ENCODE assay signal across 22 cellular contexts in the genomic region with DNA sequence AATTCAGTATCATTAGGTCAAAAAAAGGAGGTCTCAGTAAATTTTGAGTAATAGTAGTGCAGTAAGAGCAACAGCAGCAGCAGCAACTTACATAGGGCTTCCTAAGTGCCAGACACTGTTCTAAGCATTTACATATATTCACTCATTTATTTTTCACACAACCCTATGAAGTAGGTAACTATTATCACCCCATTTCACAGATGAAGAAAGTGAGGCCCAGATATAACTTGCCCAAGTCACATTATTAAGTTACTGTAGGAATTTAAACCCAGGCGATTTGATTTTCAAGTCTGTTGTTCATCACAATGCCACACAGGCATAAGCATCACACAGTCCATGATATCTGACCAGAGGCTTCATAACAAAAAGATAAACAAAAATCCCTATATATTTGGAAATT.
DNase-seq lines count a peak whose midpoint lies in the region; ATAC-seq, FAIRE-seq and TF ChIP-seq lines count a peak whose summit lies in the region.
"Had no signal": no experiment of that assay in that cellular context is flagged by ENCODE, and none has a peak within 500 bp of the region (broad histone marks: within the 10 kb centered on the region; RNA-seq: fewer than 3 reads in every experiment).

No MANE protein-coding gene starts in this region.

- peaks cover 87% of the 10 kb centered on the region for H3K36me3 Mint-ChIP-seq in activated T-cell treated with anti-CD3 and anti-CD28 coated beads, Interleukin-2, amount 50 U/mL, for 24 hours (ENCODE audit: low read depth)
- peaks cover 7 to 33% of the 10 kb centered on the region in 2 donors for H3K36me3 Mint-ChIP-seq in activated T-cell treated with anti-CD3 and anti-CD28 coated beads, Interleukin-2, amount 50 U/mL, for 72 hours (ENCODE audit: insufficient read depth in 2 of 2)
- peaks cover 79% of the 10 kb centered on the region for H3K36me3 Mint-ChIP-seq in CD4-positive, alpha-beta T cell (ENCODE audit: low read depth)

- peaks cover 26% of the 10 kb centered on the region for H3K4me1 Mint-ChIP-seq in activated T-cell treated with anti-CD3 and anti-CD28 coated beads, Interleukin-2, amount 50 U/mL, for 24 hours (ENCODE audit: low read depth)
- H3K4me1 Mint-ChIP-seq in activated T-cell treated with anti-CD3 and anti-CD28 coated beads, Interleukin-2, amount 50 U/mL, for 72 hours (ENCODE audit: low read depth) = peaks cover 20% of the 10 kb centered on the region
- peaks cover 26% of the 10 kb centered on the region for H3K4me1 Mint-ChIP-seq in CD4-positive, alpha-beta T cell (ENCODE audit: low read depth)
- peaks cover 31% of the 10 kb centered on the region for H3K4me1 Mint-ChIP-seq in stimulated activated naive CD8-positive, alpha-beta T cell treated with anti-CD3 and anti-CD28 coated beads, Interleukin-15, amount 100 ng/mL, for 72 hours

- no peak for TF ChIP-seq POLR2A in K562 (conservative IDR thresholded peaks at IDR 0.05)

- peaks cover 73% of the 10 kb centered on the region for H3K36me3 ChIP-seq in K562 (ENCODE audit: control insufficient read depth, insufficient read depth, low read length)

- no peak overlapping the region for H3K4me3 Mint-ChIP-seq in activated T-cell treated with anti-CD3 and anti-CD28 coated beads, Interleukin-2, amount 50 U/mL, for 24 hours
- H3K4me3 Mint-ChIP-seq in activated T-cell treated with anti-CD3 and anti-CD28 coated beads, Interleukin-2, amount 50 U/mL, for 72 hours = no peak overlapping the region
- H3K4me3 Mint-ChIP-seq in CD4-positive, alpha-beta T cell = no peak overlapping the region
- H3K4me3 Mint-ChIP-seq in stimulated activated naive CD8-positive, alpha-beta T cell treated with anti-CD3 and anti-CD28 coated beads, Interleukin-15, amount 100 ng/mL, for 72 hours = no peak overlapping the region
- H3K4me3 Mint-ChIP-seq: CD4-positive, alpha-beta memory T cell had no signal

- no peak for TF ChIP-seq CTCF in CD4-positive, alpha-beta T cell (IDR thresholded peaks at IDR 0.05)
- no peak for TF ChIP-seq CTCF in K562 (IDR thresholded peaks at IDR 0.05 in 2 of 3, conservative IDR thresholded peaks at IDR 0.05 in 1 of 3; ENCODE audit: insufficient read depth in 2 of 3, low read depth in 1 of 3, low read length in 3 of 3)

- H3K27ac ChIP-seq in CD4-positive, alpha-beta T cell (ENCODE audit: low read depth, low read length) = no peak overlapping the region
- H3K27ac ChIP-seq in K562 (ENCODE audit: extremely low read depth, low read depth, low read length) = no peak overlapping the region
- H3K27ac ChIP-seq: BLaER1 treated with 17β-estradiol and CSF1 and Interleukin-3, amounts not matched to agents 10 nM and 100 nM; GM23248 had no signal

- BruUV-seq in K562 (replicated peaks; lab: Mats Ljungman, UMichigan) = no TSS peak

- CTCF ChIA-PET in CD4-positive, alpha-beta T cell (lab: Charles Lee) = no interaction called here
- CTCF ChIA-PET in K562 (lab: Yijun Ruan, JAX; ENCODE audit: low intra/inter-chr PET ratio) = no interaction called here

- H3K4me1 ChIP-seq in K562 (replicated peaks in 1 of 2; ENCODE audit: control insufficient read depth in 2 of 2, insufficient read depth in 2 of 2, low read length in 2 of 2) = no peaks in the 10 kb centered on the region; a peak in 1 of 5 replicates
- H3K4me1 ChIP-seq: BE2C had no signal

- no peak for ATAC-seq in activated T-cell treated with anti-CD3 and anti-CD28 coated beads, Interleukin-2, amount 50 U/mL, for 72 hours (replicated peaks in 1 of 2)
- no peak for ATAC-seq in CD4-positive, alpha-beta T cell (ENCODE audit: poor library complexity)
- no peak for ATAC-seq in K562
- ATAC-seq in HG02763 (IDR thresholded peaks at IDR 0.05; ENCODE audit: unreplicated experiment) = no peak
- ATAC-seq in stimulated activated naive CD8-positive, alpha-beta T cell treated with anti-CD3 and anti-CD28 coated beads, Interleukin-15, amount 100 ng/mL, for 72 hours = no peak
- ATAC-seq: GM12878 had no signal

- POLR2A ChIA-PET in CD4-positive, alpha-beta T cell (lab: Charles Lee) = interaction anchor here (1.0 kb wide), 1 partner anchor 10 kb away, joined by 3 read pairs; no protein-coding TSS in a partner anchor
- POLR2A ChIA-PET in K562 (lab: Yijun Ruan, JAX) = interaction anchor here (1.0 kb wide), 1 partner anchor 12 kb away, joined by 3 read pairs; no protein-coding TSS in a partner anchor

- intact Hi-C loops in CD4-positive, alpha-beta T cell (cut with DNase I, micrococcal nuclease) = no loop called here
- intact Hi-C loops in K562 (cut with micrococcal nuclease) = no loop called here

- H3K4me3 ChIP-seq in K562 = no peak overlapping the region
- H3K4me3 ChIP-seq: BLaER1 treated with 17β-estradiol and CSF1 and Interleukin-3, amounts not matched to agents 10 nM and 100 nM; GM12878; GM23248 had no signal

- no peaks in the 10 kb centered on the region for H3K9me1 ChIP-seq in K562 (ENCODE audit: control insufficient read depth, insufficient read depth, low read length)

- H3K9me3 Mint-ChIP-seq in activated T-cell treated with anti-CD3 and anti-CD28 coated beads, Interleukin-2, amount 50 U/mL, for 24 hours = no peaks in the 10 kb centered on the region
- H3K9me3 Mint-ChIP-seq in activated T-cell treated with anti-CD3 and anti-CD28 coated beads, Interleukin-2, amount 50 U/mL, for 72 hours = no peaks in the 10 kb centered on the region
- H3K9me3 Mint-ChIP-seq in CD4-positive, alpha-beta T cell = no peaks in the 10 kb centered on the region
- no peaks in the 10 kb centered on the region for H3K9me3 Mint-ChIP-seq in stimulated activated naive CD8-positive, alpha-beta T cell treated with anti-CD3 and anti-CD28 coated beads, Interleukin-15, amount 100 ng/mL, for 72 hours
- H3K9me3 Mint-ChIP-seq: CD4-positive, alpha-beta memory T cell had no signal

- in situ Hi-C loops in K562 (cut with MboI) = no loop called here

- no peaks in the 10 kb centered on the region; the same call in 1 of the 2 replicates for H4K20me1 ChIP-seq in K562 (replicated peaks; ENCODE audit: control insufficient read depth, insufficient read depth, low read length)

- no peaks in the 10 kb centered on the region for H3K79me2 ChIP-seq in K562 (ENCODE audit: control insufficient read depth, insufficient read depth, low read length)

- no peaks in the 10 kb centered on the region for H3K27me3 Mint-ChIP-seq in activated T-cell treated with anti-CD3 and anti-CD28 coated beads, Interleukin-2, amount 50 U/mL, for 24 hours
- H3K27me3 Mint-ChIP-seq in activated T-cell treated with anti-CD3 and anti-CD28 coated beads, Interleukin-2, amount 50 U/mL, for 72 hours (ENCODE audit: low read depth) = no peaks in the 10 kb centered on the region
- H3K27me3 Mint-ChIP-seq in CD4-positive, alpha-beta T cell = no peaks in the 10 kb centered on the region
- H3K27me3 Mint-ChIP-seq in stimulated activated naive CD8-positive, alpha-beta T cell treated with anti-CD3 and anti-CD28 coated beads, Interleukin-15, amount 100 ng/mL, for 72 hours = no peaks in the 10 kb centered on the region
- H3K27me3 Mint-ChIP-seq: CD4-positive, alpha-beta memory T cell had no signal

- no peak overlapping the region for H3K4me2 ChIP-seq in K562 (ENCODE audit: insufficient read depth, low read length)

- no peak for TF ChIP-seq EP300 in K562 (IDR thresholded peaks at IDR 0.05; ENCODE audit: low read length)

- no peaks in the 10 kb centered on the region for H3K9me3 ChIP-seq in CD4-positive, alpha-beta T cell (ENCODE audit: control insufficient read depth, low read length)
- no peaks in the 10 kb centered on the region for H3K9me3 ChIP-seq in K562 (replicated peaks; ENCODE audit: control insufficient read depth, insufficient read depth, low read depth, low read length)
- H3K9me3 ChIP-seq: BE2C; BLaER1 treated with 17β-estradiol and CSF1 and Interleukin-3, amounts not matched to agents 10 nM and 100 nM had no signal

- H3K9ac ChIP-seq in K562 (ENCODE audit: insufficient read depth in 1 of 2, low read depth in 2 of 2, low read length in 2 of 2) = no peak overlapping the region
- H3K9ac ChIP-seq: BLaER1 treated with 17β-estradiol and CSF1 and Interleukin-3, amounts not matched to agents 10 nM and 100 nM; GM23248 had no signal

- TF ChIP-seq RAD21 in K562 (CRISPR knock-in tag; conservative IDR thresholded peaks at IDR 0.05 in 1 of 2, IDR thresholded peaks at IDR 0.05 in 1 of 2) = no peak

- WGBS in K562 (ENCODE audit: insufficient coverage, low coverage, missing lambda C conversion rate) = 89% methylated on average over 1 of the region's 1 CpG

- FAIRE-seq in K562 (lab: Jason Lieb, UNC) = no peak
- FAIRE-seq: D721Med, GM12878, GM19239, H1 had no signal

- peak overlapping the region; percentile 65 for H3K27ac Mint-ChIP-seq in activated T-cell treated with anti-CD3 and anti-CD28 coated beads, Interleukin-2, amount 50 U/mL, for 24 hours
- H3K27ac Mint-ChIP-seq in activated T-cell treated with anti-CD3 and anti-CD28 coated beads, Interleukin-2, amount 50 U/mL, for 72 hours = no peak overlapping the region
- H3K27ac Mint-ChIP-seq in CD4-positive, alpha-beta T cell = peak overlapping the region; percentile 15
- H3K27ac Mint-ChIP-seq in stimulated activated naive CD8-positive, alpha-beta T cell treated with anti-CD3 and anti-CD28 coated beads, Interleukin-15, amount 100 ng/mL, for 72 hours = peak overlapping the region in 1 of 2 donors; percentile 67

- H3K27me3 ChIP-seq in CD4-positive, alpha-beta T cell (ENCODE audit: control insufficient read depth, insufficient read depth, low read length) = no peaks in the 10 kb centered on the region
- H3K27me3 ChIP-seq in K562 (ENCODE audit: control insufficient read depth in 2 of 2, insufficient read depth in 2 of 2, low read length in 2 of 2) = no peaks in the 10 kb centered on the region
- H3K27me3 ChIP-seq: BE2C; BLaER1 treated with 17β-estradiol and CSF1 and Interleukin-3, amounts not matched to agents 10 nM and 100 nM had no signal

- no peak for DNase-seq in activated T-cell treated with anti-CD3 and anti-CD28 coated beads, Interleukin-2, amount 50 U/mL, for 24 hours
- DNase-seq in activated T-cell treated with anti-CD3 and anti-CD28 coated beads, Interleukin-2, amount 50 U/mL, for 72 hours = no peak
- no peak for DNase-seq in CD4-positive, alpha-beta T cell
- no peak for DNase-seq in K562 (ENCODE audit: extremely low read depth in 1 of 4, low spot score in 3 of 4)
- DNase-seq in AG08395 (ENCODE audit: low spot score) = no peak
- DNase-seq in stimulated activated naive CD8-positive, alpha-beta T cell treated with anti-CD3 and anti-CD28 coated beads, Interleukin-15, amount 100 ng/mL, for 72 hours = no peak
- DNase-seq: AML-193; BE2C; CD4-positive, alpha-beta memory T cell; DMS 273 treated with DMSO at 0.1 percent for 48 hours; DMS79; EL; GDM1; H7; HCEC 1CT had no signal

- H2AFZ ChIP-seq in K562 (ENCODE audit: low read depth, low read length) = no peak overlapping the region
- H2AFZ ChIP-seq: GM23248 had no signal

TF ChIP-seq in K562, 482 proteins besides CTCF, POLR2A, EP300 and RAD21:
- TF ChIP-seq TGIF2 (CRISPR knock-in tag; IDR thresholded peaks at IDR 0.05) (no peak), HDAC6 (IDR thresholded peaks at IDR 0.05; ENCODE audit: low read depth, low read length) (no peak), ZNF124 (CRISPR knock-in tag; IDR thresholded peaks at IDR 0.05) (no peak), KLF6 (CRISPR knock-in tag; IDR thresholded peaks at IDR 0.05; ENCODE audit: borderline replicate concordance) (no peak), RBM25 (IDR thresholded peaks at IDR 0.05; ENCODE audit: low read depth, low read length, severe bottlenecking) (peak; percentile 82), BCOR (IDR thresholded peaks at IDR 0.05) (peak; percentile 63; the same call in 1 of the 2 replicates)
TF ChIP-seq in K562: peak in this region for 2.
